ENCODE assay signal across 18 cellular contexts in genomic region chr5:115594343-115595047, GRCh38. TPM values are rescaled to one million over a fixed set of nuclear protein-coding genes. Genes with fewer than 3 reads are reported as not detected.
DNase-seq lines count a peak whose midpoint lies in the region; ATAC-seq and TF ChIP-seq lines count a peak whose summit lies in the region.
"Had no signal": no experiment of that assay in that cellular context is flagged by ENCODE, and none has a peak within 500 bp of the region (broad histone marks: within the 10 kb centered on the region; RNA-seq: fewer than 3 reads in every experiment).

No MANE protein-coding gene starts in this region.

- peaks cover 1 to 9% of the 10 kb centered on the region in 2 experiments; a peak in 2 of 4 replicates for H3K4me1 ChIP-seq in SK-N-SH (ENCODE audit: control insufficient read depth in 1 of 2, insufficient read depth in 2 of 2, low read depth in 1 of 2, low read length in 1 of 2)
- H3K4me1 ChIP-seq: Caco-2 had no signal

- TF ChIP-seq EP300 in SK-N-SH (IDR thresholded peaks at IDR 0.05; ENCODE audit: borderline replicate concordance in 1 of 2, low read depth in 1 of 2, low read length in 1 of 2): no peak

- H3F3A ChIP-seq in SK-N-SH (replicated peaks; ENCODE audit: insufficient read depth): peaks cover 8% of the 10 kb centered on the region

- H3K9me3 Mint-ChIP-seq in activated CD4-positive, alpha-beta T cell treated with anti-CD3 and anti-CD28 coated beads, Interleukin-2, amount 10 ng/mL, durations not matched to agents 24 days and 14 days: no peaks in the 10 kb centered on the region
- H3K9me3 Mint-ChIP-seq: IgD-negative memory B cell had no signal

- DNase-seq in ELR (ENCODE audit: low read depth) (peak; percentile 24), SK-N-SH (no peak), dermis blood vessel endothelial cell (peak; percentile 54), myocyte (ENCODE audit: low read depth) (peak; percentile 37), epidermal melanocyte (ENCODE audit: insufficient read length, low spot score) (no peak), MG63 (no peak)
- no peak for DNase-seq in activated CD4-positive, alpha-beta T cell treated with anti-CD3 and anti-CD28 coated beads, Interleukin-2, amount 10 ng/mL, durations not matched to agents 24 days and 14 days
- DNase-seq: AML-193, Caco-2, DMS79, GF-D8, HCEC 1CT, NCI-H1436 treated with DMSO at 0.1 percent for 48 hours, NCI-H2081, NCI-H524, SIG-M5 had no signal

- H3K27me3 ChIP-seq in SK-N-SH (ENCODE audit: insufficient read depth): no peaks in the 10 kb centered on the region
- H3K27me3 ChIP-seq in MG63: no peaks in the 10 kb centered on the region

- no peaks in the 10 kb centered on the region for H3K36me3 Mint-ChIP-seq in activated CD4-positive, alpha-beta T cell treated with anti-CD3 and anti-CD28 coated beads, Interleukin-2, amount 10 ng/mL, durations not matched to agents 24 days and 14 days (ENCODE audit: low read depth)
- H3K36me3 Mint-ChIP-seq: IgD-negative memory B cell had no signal

- no peak for TF ChIP-seq RAD21 in SK-N-SH (IDR thresholded peaks at IDR 0.05; ENCODE audit: low read length)

- WGBS in SK-N-SH (ENCODE audit: low lambda C conversion rate): 66% methylated on average over 2 of the region's 2 CpGs

- no peaks in the 10 kb centered on the region for H3K36me3 ChIP-seq in SK-N-SH (replicated peaks in 1 of 2; ENCODE audit: control insufficient read depth in 1 of 2, insufficient read depth in 2 of 2, low read length in 1 of 2)
- H3K36me3 ChIP-seq in MG63: no peaks in the 10 kb centered on the region

- H3K9me3 ChIP-seq in SK-N-SH (no peaks in the 10 kb centered on the region), MG63 (no peaks in the 10 kb centered on the region)
- H3K9me3 ChIP-seq: Caco-2 had no signal

- no peak overlapping the region for H3K9ac ChIP-seq in SK-N-SH

- peaks cover 2% of the 10 kb centered on the region for H3K4me1 Mint-ChIP-seq in activated CD4-positive, alpha-beta T cell treated with anti-CD3 and anti-CD28 coated beads, Interleukin-2, amount 10 ng/mL, durations not matched to agents 24 days and 14 days

- no peak overlapping the region for H3K27ac ChIP-seq in SK-N-SH (ENCODE audit: low read depth in 2 of 2, low read length in 1 of 2)

- H4K20me1 ChIP-seq in SK-N-SH (ENCODE audit: insufficient read depth): no peaks in the 10 kb centered on the region

- no peak for ATAC-seq in GM18873 (IDR thresholded peaks at IDR 0.05; ENCODE audit: low FRiP score, unreplicated experiment)

- H3K9me2 ChIP-seq in SK-N-SH: no peaks in the 10 kb centered on the region

- H2AFZ ChIP-seq in SK-N-SH (ENCODE audit: low read depth): no peak overlapping the region

- CTCF ChIA-PET in SK-N-SH (lab: Yijun Ruan, JAX): interaction anchor here (3.9 kb wide), 1 partner anchor 285 kb away, joined by 12 read pairs; no protein-coding TSS in a partner anchor

- POLR2A ChIA-PET in SK-N-SH (lab: Yijun Ruan, JAX): no interaction called here

- no peak overlapping the region for H3K27ac Mint-ChIP-seq in activated CD4-positive, alpha-beta T cell treated with anti-CD3 and anti-CD28 coated beads, Interleukin-2, amount 10 ng/mL, durations not matched to agents 24 days and 14 days
- H3K27ac Mint-ChIP-seq: IgD-negative memory B cell had no signal

- H3K27me3 Mint-ChIP-seq in activated CD4-positive, alpha-beta T cell treated with anti-CD3 and anti-CD28 coated beads, Interleukin-2, amount 10 ng/mL, durations not matched to agents 24 days and 14 days: peaks cover 10% of the 10 kb centered on the region
- H3K27me3 Mint-ChIP-seq: IgD-negative memory B cell had no signal

- H3K4me3 ChIP-seq in SK-N-SH (ENCODE audit: low read depth in 2 of 2, low read length in 1 of 2) (no peak overlapping the region), MG63 (no peak overlapping the region)

- intact Hi-C loops in activated CD4-positive, alpha-beta T cell treated with anti-CD3 and anti-CD28 coated beads, Interleukin-2, amount 10 ng/mL, durations not matched to agents 24 days and 14 days (cut with micrococcal nuclease): no loop called here

- peaks cover 4% of the 10 kb centered on the region; the same call in 1 of the 2 replicates for H3K79me2 ChIP-seq in SK-N-SH (ENCODE audit: insufficient read depth)

- H3K4me2 ChIP-seq in SK-N-SH: no peak overlapping the region

- no peak overlapping the region for H3K4me3 Mint-ChIP-seq in activated CD4-positive, alpha-beta T cell treated with anti-CD3 and anti-CD28 coated beads, Interleukin-2, amount 10 ng/mL, durations not matched to agents 24 days and 14 days
- H3K4me3 Mint-ChIP-seq: IgD-negative memory B cell had no signal

- no peak for TF ChIP-seq CTCF in SK-N-SH (IDR thresholded peaks at IDR 0.05)

TF ChIP-seq in SK-N-SH, 30 proteins besides CTCF, POLR2A, EP300 and RAD21:
- TF ChIP-seq YY1 (IDR thresholded peaks at IDR 0.05; ENCODE audit: low read depth): no peak
- no peak for TF ChIP-seq ELF1 (IDR thresholded peaks at IDR 0.05)
- TF ChIP-seq RXRA (IDR thresholded peaks at IDR 0.05; ENCODE audit: borderline replicate concordance, low read depth): no peak
- peak; percentile 48; the same call in 1 of the 2 replicates for TF ChIP-seq NFIC (IDR thresholded peaks at IDR 0.05; ENCODE audit: borderline replicate concordance)
- no peak for TF ChIP-seq TEAD4 (IDR thresholded peaks at IDR 0.05; ENCODE audit: borderline replicate concordance, insufficient read depth)
- TF ChIP-seq TCF12 (IDR thresholded peaks at IDR 0.05): no peak
- TF ChIP-seq RCOR1 (IDR thresholded peaks at IDR 0.05; ENCODE audit: low read length): no peak
TF ChIP-seq in SK-N-SH: peak in this region for 1.

RNA-seq across cellular contexts. Expression of gene TICAM2, which starts 7.8 kb away (rescaled TPM):
- not detected in 2 replicates for polyA plus RNA-seq in SK-N-SH (2012; rRNA removed)
- polyA plus RNA-seq in SK-N-SH (2012; cell fraction: cytosol; rRNA removed): 0.01 TPM in 2 replicates
- not detected in 2 replicates for polyA plus RNA-seq in SK-N-SH (2012; cell fraction: nucleus; rRNA removed)
- total RNA-seq in dermis blood vessel endothelial cell: 0.17 and 0.93 TPM in 2 replicates
- 1.2 and 4.0 TPM in 2 replicates for total RNA-seq in myocyte
- 1.8 TPM for polyA plus RNA-seq in myocyte (2012)
- 0.86 and 1.0 TPM in 2 replicates for total RNA-seq in activated CD4-positive, alpha-beta T cell treated with anti-CD3 and anti-CD28 coated beads, Interleukin-2, amount 10 ng/mL, durations not matched to agents 24 days and 14 days
- 1.2 and 6.3 TPM in 2 replicates for total RNA-seq in MG63 (2014; rRNA removed; shearing (Covaris generic); ENCODE audit: low replicate concordance)

RNA-seq across cellular contexts. Expression of gene TMED7, which starts 31.3 kb away (rescaled TPM):
- 32.8 and 41.2 TPM in 2 replicates for polyA plus RNA-seq in SK-N-SH (2012; rRNA removed)
- polyA plus RNA-seq in SK-N-SH (2012; cell fraction: cytosol; rRNA removed): 45.0 and 49.8 TPM in 2 replicates
- polyA plus RNA-seq in SK-N-SH (2012; cell fraction: nucleus; rRNA removed): 34.9 and 59.0 TPM in 2 replicates
- total RNA-seq in dermis blood vessel endothelial cell (106 and 173 TPM in 2 replicates), myocyte (120 and 140 TPM in 2 replicates)
- 56.0 TPM for polyA plus RNA-seq in myocyte (2012)
- total RNA-seq in activated CD4-positive, alpha-beta T cell treated with anti-CD3 and anti-CD28 coated beads, Interleukin-2, amount 10 ng/mL, durations not matched to agents 24 days and 14 days: 40.9 and 41.9 TPM in 2 replicates
- 57.0 and 78.8 TPM in 2 replicates for total RNA-seq in MG63 (2014; rRNA removed; shearing (Covaris generic); ENCODE audit: low replicate concordance)

RNA-seq across cellular contexts. Expression of gene FEM1C, which starts 49.9 kb away (rescaled TPM):
- polyA plus RNA-seq in SK-N-SH (2012; rRNA removed): 2.8 and 3.9 TPM in 2 replicates
- polyA plus RNA-seq in SK-N-SH (2012; cell fraction: cytosol; rRNA removed): 3.6 and 4.3 TPM in 2 replicates
- 2.9 and 6.4 TPM in 2 replicates for polyA plus RNA-seq in SK-N-SH (2012; cell fraction: nucleus; rRNA removed)
- 15.0 and 19.3 TPM in 2 replicates for total RNA-seq in dermis blood vessel endothelial cell
- 16.8 and 18.7 TPM in 2 replicates for total RNA-seq in myocyte
- 6.9 TPM for polyA plus RNA-seq in myocyte (2012)
- 13.9 and 14.6 TPM in 2 replicates for total RNA-seq in activated CD4-positive, alpha-beta T cell treated with anti-CD3 and anti-CD28 coated beads, Interleukin-2, amount 10 ng/mL, durations not matched to agents 24 days and 14 days
- 12.4 and 23.6 TPM in 2 replicates for total RNA-seq in MG63 (2014; rRNA removed; shearing (Covaris generic); ENCODE audit: low replicate concordance)

Comparison
In these comparisons a context has a peak if more than half of its experiments do, and no peak if none do; other contexts are left out.
1. DNase-seq: peak in ELR (single experiment), dermis blood vessel endothelial cell (single experiment) and myocyte (single experiment); none in SK-N-SH (single experiment), activated CD4-positive, alpha-beta T cell treated with anti-CD3 and anti-CD28 coated beads, Interleukin-2, amount 10 ng/mL, durations not matched to agents 24 days and 14 days (single experiment), epidermal melanocyte (single experiment) and MG63 (single experiment).